Comparison of ENCODE assay signal across 27 cellular contexts in genomic region chr13:100825551-100825950, GRCh38.
DNase-seq lines count a peak whose midpoint lies in the region; ATAC-seq and TF ChIP-seq lines count a peak whose summit lies in the region.
"Had no signal": no experiment of that assay in that cellular context is flagged by ENCODE, and none has a peak within 500 bp of the region (broad histone marks: within the 10 kb centered on the region; RNA-seq: fewer than 3 reads in every experiment).

No MANE protein-coding gene starts in this region.

- BruUV-seq in MCF 10A (replicated peaks; lab: Mats Ljungman, UMichigan), result no TSS peak

- intact Hi-C loops in MCF 10A (cut with micrococcal nuclease) (no loop called here), breast epithelium (cut with DNase I; ENCODE audit: low total_unique reads) (loop anchor here (10.0 kb wide), 1 partner anchor 441 kb away; no protein-coding TSS in a partner anchor)

- no peak overlapping the region for H3K27ac Mint-ChIP-seq in MCF 10A (ENCODE audit: low read depth, unreplicated experiment)
- H3K27ac Mint-ChIP-seq: activated CD4-positive, alpha-beta memory T cell treated with anti-CD3 and anti-CD28 coated beads, Interleukin-2, amount 10 ng/mL, durations not matched to agents 7 days and 5 days; activated naive CD8-positive, alpha-beta T cell; activated T-helper 2 cell treated with anti-CD3 and anti-CD28 coated beads, Interferon-gamma antibody, Interleukin-2, Interleukin-4, amounts not matched to agents 10 μg/mL and 5 μg/mL and 100 μg/mL, durations not matched to agents 14 hours and 24 hours and 36 hours; effector memory CD8-positive, alpha-beta T cell; type B pancreatic cell had no signal

- DNase-seq in MCF 10A (ENCODE audit: unreplicated experiment), result peak; percentile 55
- DNase-seq in breast epithelium (ENCODE audit: low spot score in 2 of 2), result no peak
- DNase-seq in astrocyte of the cerebellum (ENCODE audit: low read depth), result peak; percentile 53
- peak; percentile 14 for DNase-seq in fibroblast of pulmonary artery (ENCODE audit: low read depth)
- no peak for DNase-seq in iPS-NIHi11 (ENCODE audit: low spot score)
- DNase-seq: activated CD4-positive, alpha-beta memory T cell treated with anti-CD3 and anti-CD28 coated beads, Interleukin-2, amount 10 ng/mL, durations not matched to agents 7 days and 5 days; activated CD4-positive, CD25-positive, alpha-beta regulatory T cell; brain microvascular endothelial cell; DMS53; effector memory CD8-positive, alpha-beta T cell; heart left ventricle; NCI-H1105 treated with DMSO at 0.1 percent for 48 hours; NCI-H2081; NCI-H82; psoas muscle; Right ventricle myocardium superior; SW 1271 had no signal

- H3K9me3 ChIP-seq in breast epithelium, result no peaks in the 10 kb centered on the region
- H3K9me3 ChIP-seq: BLaER1, HAP-1, psoas muscle had no signal

- no peak overlapping the region for H3K4me3 Mint-ChIP-seq in MCF 10A (ENCODE audit: unreplicated experiment)
- H3K4me3 Mint-ChIP-seq: activated CD4-positive, alpha-beta memory T cell treated with anti-CD3 and anti-CD28 coated beads, Interleukin-2, amount 10 ng/mL, durations not matched to agents 7 days and 5 days; activated naive CD8-positive, alpha-beta T cell; effector memory CD8-positive, alpha-beta T cell; type B pancreatic cell had no signal

- in situ Hi-C loops in astrocyte of the cerebellum (cut with HindIII; ENCODE audit: low sequenced_read_pairs), result no loop called here

- no peaks in the 10 kb centered on the region for H3K36me3 Mint-ChIP-seq in MCF 10A (ENCODE audit: insufficient read depth, unreplicated experiment)
- H3K36me3 Mint-ChIP-seq: activated naive CD8-positive, alpha-beta T cell; type B pancreatic cell had no signal

- H3K4me3 ChIP-seq in breast epithelium (no peak overlapping the region), astrocyte of the cerebellum (ENCODE audit: low read depth, low read length) (no peak overlapping the region), fibroblast of pulmonary artery (replicated peaks; ENCODE audit: low read depth, low read length) (no peak overlapping the region)
- H3K4me3 ChIP-seq: BLaER1, GM12878, HAP-1, heart left ventricle, psoas muscle, skin epidermis had no signal

- ATAC-seq in HG02642 (IDR thresholded peaks at IDR 0.05; ENCODE audit: poor library complexity, unreplicated experiment) (no peak), GM18520 (IDR thresholded peaks at IDR 0.05; ENCODE audit: unreplicated experiment) (no peak)
- ATAC-seq in activated CD4-positive, CD25-positive, alpha-beta regulatory T cell treated with anti-CD3 and anti-CD28 coated beads, Interleukin-2, amount 50 U/mL, for 24 hours, result no peak
- ATAC-seq: effector memory CD8-positive, alpha-beta T cell; GM12878; heart left ventricle; psoas muscle had no signal

- H3K4me1 ChIP-seq in breast epithelium, result no peaks in the 10 kb centered on the region
- H3K4me1 ChIP-seq: BLaER1, HAP-1, heart left ventricle, psoas muscle had no signal

- H3K27me3 ChIP-seq in breast epithelium, result no peaks in the 10 kb centered on the region
- H3K27me3 ChIP-seq: BLaER1, brain microvascular endothelial cell, heart left ventricle had no signal

- POLR2A ChIA-PET in MCF 10A (lab: Yijun Ruan, JAX), result interaction anchor here (1.5 kb wide), 1 partner anchor 52 kb away, joined by 3 read pairs; no protein-coding TSS in a partner anchor

- peaks cover 19% of the 10 kb centered on the region for H3K4me1 Mint-ChIP-seq in MCF 10A (ENCODE audit: insufficient read depth, unreplicated experiment)

- H3K27ac ChIP-seq in breast epithelium, result no peak overlapping the region
- H3K27ac ChIP-seq: BLaER1, brain microvascular endothelial cell, heart left ventricle, psoas muscle had no signal

- TF ChIP-seq CTCF in MCF 10A (IDR thresholded peaks at IDR 0.05; ENCODE audit: unreplicated experiment), result no peak
- no peak for TF ChIP-seq CTCF in breast epithelium (IDR thresholded peaks at IDR 0.05)
- no peak for TF ChIP-seq CTCF in astrocyte of the cerebellum (IDR thresholded peaks at IDR 0.05; ENCODE audit: low read depth, low read length, missing control alignments)
- no peak for TF ChIP-seq CTCF in fibroblast of pulmonary artery (IDR thresholded peaks at IDR 0.05; ENCODE audit: low read length, missing control alignments)

- TF ChIP-seq POLR2A in breast epithelium (IDR thresholded peaks at IDR 0.05), result no peak

- H3K9me3 Mint-ChIP-seq in MCF 10A (ENCODE audit: unreplicated experiment), result no peaks in the 10 kb centered on the region
- H3K9me3 Mint-ChIP-seq: activated CD4-positive, alpha-beta memory T cell treated with anti-CD3 and anti-CD28 coated beads, Interleukin-2, amount 10 ng/mL, durations not matched to agents 7 days and 5 days; activated T-helper 2 cell treated with anti-CD3 and anti-CD28 coated beads, Interferon-gamma antibody, Interleukin-2, Interleukin-4, amounts not matched to agents 10 μg/mL and 5 μg/mL and 100 μg/mL, durations not matched to agents 14 hours and 24 hours and 36 hours; effector memory CD8-positive, alpha-beta T cell had no signal

- no peaks in the 10 kb centered on the region for H3K36me3 ChIP-seq in breast epithelium
- H3K36me3 ChIP-seq: BLaER1, brain microvascular endothelial cell, HAP-1, heart left ventricle had no signal

- CTCF ChIA-PET in MCF 10A (lab: Yijun Ruan, JAX), result no interaction called here

- no peaks in the 10 kb centered on the region for H3K27me3 Mint-ChIP-seq in MCF 10A (ENCODE audit: insufficient read depth, unreplicated experiment)
- H3K27me3 Mint-ChIP-seq: activated naive CD8-positive, alpha-beta T cell; type B pancreatic cell had no signal

Comparison
In these comparisons a context has a peak if more than half of its experiments do, and no peak if none do; other contexts are left out.
1. DNase-seq: peak in MCF 10A (single experiment), astrocyte of the cerebellum (single experiment) and fibroblast of pulmonary artery (single experiment); none in breast epithelium (0 of 2) and iPS-NIHi11 (single experiment).